In genomic region chr17:4968166-4968915, GRCh38 we compare ENCODE assay signal across 8 cellular contexts. TPM values are rescaled to one million over a fixed set of nuclear protein-coding genes. Genes with fewer than 3 reads are reported as not detected.
DNase-seq lines count a peak whose midpoint lies in the region; ATAC-seq, FAIRE-seq and TF ChIP-seq lines count a peak whose summit lies in the region.

No MANE protein-coding gene starts in this region.

- H3K4me1 Mint-ChIP-seq in activated CD4-positive, alpha-beta memory T cell treated with anti-CD3 and anti-CD28 coated beads for 36 hours (ENCODE audit: low read depth): peaks cover 37% of the 10 kb centered on the region

- POLR2A ChIA-PET in activated CD4-positive, alpha-beta memory T cell treated with anti-CD3 and anti-CD28 coated beads for 36 hours (lab: Charles Lee): interaction anchor here (0.7 to 10.7 kb wide), 8 partner anchors 12 to 265 kb away, joined by 3 to 346 read pairs (median 4); partner anchors contain the start of genes CAMTA2, CHRNE, ENO3 and INCA1

- TF ChIP-seq CTCF in fibroblast of villous mesenchyme (IDR thresholded peaks at IDR 0.05; ENCODE audit: insufficient read depth, low read depth, low read length): no peak

- no peak for FAIRE-seq in H54 (lab: Jason Lieb, UNC)

- no peaks in the 10 kb centered on the region for H3K27me3 Mint-ChIP-seq in activated CD4-positive, alpha-beta memory T cell treated with anti-CD3 and anti-CD28 coated beads for 36 hours

- DNase-seq in DMS79 treated with DMSO at 0.1 percent for 48 hours (lab: John Stamatoyannopoulos, UW) (peak; percentile 44), fibroblast of villous mesenchyme (ENCODE audit: low read depth) (peak; percentile 43), renal cortical epithelial cell (ENCODE audit: low read depth) (peak; percentile 64), NCI-H446 treated with DMSO at 0.1 percent for 48 hours (lab: John Stamatoyannopoulos, UW) (no peak), H54 (ENCODE audit: insufficient read length, low spot score) (no peak)
- DNase-seq in activated CD4-positive, alpha-beta memory T cell treated with anti-CD3 and anti-CD28 coated beads for 36 hours: peak; percentile 58

- H3K27ac Mint-ChIP-seq in activated CD4-positive, alpha-beta memory T cell treated with anti-CD3 and anti-CD28 coated beads for 36 hours: no peak overlapping the region

- ATAC-seq in HG03135 (IDR thresholded peaks at IDR 0.05; ENCODE audit: unreplicated experiment) (peak; percentile 4), GM18520 (IDR thresholded peaks at IDR 0.05; ENCODE audit: unreplicated experiment) (no peak)

- peak overlapping the region; percentile 94 for H3K4me3 ChIP-seq in fibroblast of villous mesenchyme (ENCODE audit: low read depth, low read length)

- CTCF ChIA-PET in activated CD4-positive, alpha-beta memory T cell treated with anti-CD3 and anti-CD28 coated beads for 36 hours (lab: Charles Lee): interaction anchor here (0.6 to 3.1 kb wide), 9 partner anchors 12 to 93 kb away, joined by 3 to 12 read pairs (median 5); partner anchors contain the start of genes CAMTA2, RNF167 and SLC25A11

- intact Hi-C loops in activated CD4-positive, alpha-beta memory T cell treated with anti-CD3 and anti-CD28 coated beads for 36 hours (cut with micrococcal nuclease): loop anchor here (5.0 kb wide), 1 partner anchor 64 kb away; no protein-coding TSS in a partner anchor

- no peak for TF ChIP-seq POLR2A in H54 (IDR thresholded peaks at IDR 0.05; ENCODE audit: low read depth, low read length)

- H3K36me3 Mint-ChIP-seq in activated CD4-positive, alpha-beta memory T cell treated with anti-CD3 and anti-CD28 coated beads for 36 hours: peaks cover 32% of the 10 kb centered on the region

- H3K9me3 Mint-ChIP-seq in activated CD4-positive, alpha-beta memory T cell treated with anti-CD3 and anti-CD28 coated beads for 36 hours: peaks cover 3% of the 10 kb centered on the region

- no peak overlapping the region for H3K4me3 Mint-ChIP-seq in activated CD4-positive, alpha-beta memory T cell treated with anti-CD3 and anti-CD28 coated beads for 36 hours

RNA-seq across cellular contexts. Expression of gene SPAG7, which starts 0.7 kb away (rescaled TPM):
- 10 to 100 TPM; 60.6 to 65.8 TPM for total RNA-seq in activated CD4-positive, alpha-beta memory T cell treated with anti-CD3 and anti-CD28 coated beads for 36 hours
- total RNA-seq in fibroblast of villous mesenchyme (34.5 and 39.0 TPM in 2 replicates), renal cortical epithelial cell (45.7 and 66.5 TPM in 2 replicates)

RNA-seq across cellular contexts. Expression of gene ENO3, which starts 17.4 kb away (rescaled TPM):
- total RNA-seq in activated CD4-positive, alpha-beta memory T cell treated with anti-CD3 and anti-CD28 coated beads for 36 hours: 10 to 100 TPM; 26.5 to 26.8 TPM
- total RNA-seq in fibroblast of villous mesenchyme (2.6 and 7.4 TPM in 2 replicates), renal cortical epithelial cell (5.3 and 6.6 TPM in 2 replicates)

RNA-seq across cellular contexts. Expression of gene CAMTA2, which starts 19.1 kb away (rescaled TPM):
- total RNA-seq in activated CD4-positive, alpha-beta memory T cell treated with anti-CD3 and anti-CD28 coated beads for 36 hours: 100 to 1,000 TPM; 101 to 109 TPM
- total RNA-seq in fibroblast of villous mesenchyme: 15.1 TPM in 2 replicates
- 0.87 and 37.9 TPM in 2 replicates for total RNA-seq in renal cortical epithelial cell

RNA-seq across cellular contexts. Expression of gene PFN1, which starts 20.0 kb away (rescaled TPM):
- total RNA-seq in activated CD4-positive, alpha-beta memory T cell treated with anti-CD3 and anti-CD28 coated beads for 36 hours: 1,000 to 10,000 TPM; 1,907 to 1,923 TPM
- total RNA-seq in fibroblast of villous mesenchyme (581 and 784 TPM in 2 replicates), renal cortical epithelial cell (549 and 701 TPM in 2 replicates)

RNA-seq across cellular contexts. Expression of gene RNF167, which starts 28.3 kb away (rescaled TPM):
- 100 to 1,000 TPM; 130 to 157 TPM for total RNA-seq in activated CD4-positive, alpha-beta memory T cell treated with anti-CD3 and anti-CD28 coated beads for 36 hours
- total RNA-seq in fibroblast of villous mesenchyme: 26.4 and 34.5 TPM in 2 replicates
- 16.1 and 43.6 TPM in 2 replicates for total RNA-seq in renal cortical epithelial cell

Comparison
In these comparisons a context has a peak if more than half of its experiments do, and no peak if none do; other contexts are left out.
1. DNase-seq: peak in DMS79 treated with DMSO at 0.1 percent for 48 hours (single experiment), activated CD4-positive, alpha-beta memory T cell treated with anti-CD3 and anti-CD28 coated beads for 36 hours (single experiment), fibroblast of villous mesenchyme (single experiment) and renal cortical epithelial cell (single experiment); none in NCI-H446 treated with DMSO at 0.1 percent for 48 hours (single experiment) and H54 (single experiment).